31 cellular contexts compared by ENCODE assay signal in the genomic region with DNA sequence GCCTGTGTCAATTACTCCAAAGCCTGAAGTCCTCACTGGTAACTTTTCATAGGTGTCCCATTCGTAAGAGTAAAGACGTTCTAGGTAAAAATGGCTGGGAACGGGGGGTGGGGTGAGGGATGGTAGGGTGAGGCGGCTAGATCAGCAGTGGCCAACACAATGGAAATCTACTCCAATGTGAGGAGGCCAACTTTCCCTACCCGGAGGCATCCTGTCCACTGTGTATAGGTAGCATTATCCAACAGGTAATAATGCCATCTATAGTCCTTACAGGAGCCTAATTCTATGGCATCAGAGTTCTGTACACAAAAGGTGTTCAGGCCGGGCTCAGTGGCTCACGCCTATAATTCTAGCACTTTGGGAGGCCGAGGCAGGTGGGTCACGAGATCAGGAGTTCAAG. TPM values are rescaled to one million over a fixed set of nuclear protein-coding genes. Genes with fewer than 3 reads are reported as not detected.
"Had no signal": no experiment of that assay in that cellular context is flagged by ENCODE, and none has a peak within 500 bp of the region (broad histone marks: within the 10 kb centered on the region; RNA-seq: fewer than 3 reads in every experiment).

No MANE protein-coding gene starts in this region.

- H3K9me3 ChIP-seq: neutrophil, pancreas, psoas muscle, spleen, suprapubic skin, testis, tibial artery, transverse colon, upper lobe of right lung, uterus had no signal

- DNase-seq: naive thymus-derived CD8-positive, alpha-beta T cell; nephron progenitor cell; nucleus accumbens; pancreas; psoas muscle; right cardiac atrium; spleen; stimulated activated CD4-positive, alpha-beta T cell treated with anti-CD3 and anti-CD28 coated beads, Interleukin-12 subunit alpha, Interleukin-12 subunit beta, amount 100 ng/mL, for 4 hours; stimulated activated CD4-positive, alpha-beta T cell treated with anti-CD3 and anti-CD28 coated beads, Interleukin-1b, Interleukin-23, amount 100 ng/mL, for 48 hours; stimulated activated CD4-positive, alpha-beta T cell treated with anti-CD3 and anti-CD28 coated beads, Interleukin-4, amount 100 ng/mL, for 1 hour; stimulated activated CD4-positive, alpha-beta T cell treated with anti-CD3 and anti-CD28 coated beads, Interleukin-4, amount 100 ng/mL, for 4 hours; stimulated activated CD8-positive, alpha-beta memory T cell treated with anti-CD3 and anti-CD28 coated beads, Interleukin-4, amount 100 ng/mL, for 48 hours; stimulated activated naive CD4-positive, alpha-beta T cell; stimulated activated naive CD8-positive, alpha-beta T cell treated with anti-CD3 and anti-CD28 coated beads, Interleukin-15, amount 100 ng/mL, for 72 hours; stimulated activated naive CD8-positive, alpha-beta T cell treated with anti-CD3 and anti-CD28 coated beads, Interleukin-15, Interleukin-2, amounts not matched to agents 100 U/mL and 50 U/mL, for 24 hours; substantia nigra; testis; tibial artery; transverse colon; upper lobe of right lung; uterus had no signal

- H3K4me2 ChIP-seq: smooth muscle cell had no signal

- H3K27ac ChIP-seq: neutrophil, pancreas, psoas muscle, skin epidermis, spleen, suprapubic skin, testis, tibial artery, transverse colon, upper lobe of right lung, uterus had no signal

- H3K36me3 ChIP-seq: pancreas, spleen, suprapubic skin, tibial artery, transverse colon, upper lobe of right lung, uterus had no signal

- ATAC-seq: naive thymus-derived CD8-positive, alpha-beta T cell; natural killer cell treated with Interleukin-12 subunit alpha and Interleukin-12 subunit beta and Interleukin-15 and Interleukin-18, amount 100 ng/mL, for 72 hours; pancreas; psoas muscle; right cardiac atrium; sciatic nerve; stimulated activated memory B cell treated with anti-CD40 and anti-IgM and Interleukin-4, amounts not matched to agents 10 μg/mL and 1 μg/mL and 100 μg/mL, for 72 hours; stimulated activated naive CD8-positive, alpha-beta T cell treated with anti-CD3 and anti-CD28 coated beads, Interleukin-15, amount 100 ng/mL, for 72 hours; stimulated activated naive CD8-positive, alpha-beta T cell treated with anti-CD3 and anti-CD28 coated beads, Interleukin-15, Interleukin-2, amounts not matched to agents 100 U/mL and 50 U/mL, for 24 hours; upper lobe of right lung had no signal

- H3K4me1 ChIP-seq: pancreas, psoas muscle, spleen, suprapubic skin, testis, tibial artery, upper lobe of right lung, uterus had no signal

- H3K27me3 ChIP-seq: neutrophil, pancreas, spleen, suprapubic skin, testis, tibial artery, transverse colon, upper lobe of right lung, uterus had no signal

- FAIRE-seq: pancreas had no signal

- H3K4me3 ChIP-seq: pancreas, psoas muscle, skin epidermis, smooth muscle cell, spleen, suprapubic skin, testis, tibial artery, transverse colon, upper lobe of right lung, uterus had no signal

RNA-seq across cellular contexts. Expression of a gene that starts 29.1 kb away (rescaled TPM):
- total RNA-seq: naive thymus-derived CD8-positive, alpha-beta T cell; osteocyte; progenitor cell of endocrine pancreas; renal cortical epithelial cell; smooth muscle cell had no signal
- polyA plus RNA-seq: naive thymus-derived CD8-positive, alpha-beta T cell; right cardiac atrium; smooth muscle cell had no signal

RNA-seq across cellular contexts. Expression of a gene that starts 54.4 kb away (rescaled TPM):
- total RNA-seq: osteocyte, psoas muscle had no signal
- polyA plus RNA-seq: smooth muscle cell had no signal
